In the genomic region with DNA sequence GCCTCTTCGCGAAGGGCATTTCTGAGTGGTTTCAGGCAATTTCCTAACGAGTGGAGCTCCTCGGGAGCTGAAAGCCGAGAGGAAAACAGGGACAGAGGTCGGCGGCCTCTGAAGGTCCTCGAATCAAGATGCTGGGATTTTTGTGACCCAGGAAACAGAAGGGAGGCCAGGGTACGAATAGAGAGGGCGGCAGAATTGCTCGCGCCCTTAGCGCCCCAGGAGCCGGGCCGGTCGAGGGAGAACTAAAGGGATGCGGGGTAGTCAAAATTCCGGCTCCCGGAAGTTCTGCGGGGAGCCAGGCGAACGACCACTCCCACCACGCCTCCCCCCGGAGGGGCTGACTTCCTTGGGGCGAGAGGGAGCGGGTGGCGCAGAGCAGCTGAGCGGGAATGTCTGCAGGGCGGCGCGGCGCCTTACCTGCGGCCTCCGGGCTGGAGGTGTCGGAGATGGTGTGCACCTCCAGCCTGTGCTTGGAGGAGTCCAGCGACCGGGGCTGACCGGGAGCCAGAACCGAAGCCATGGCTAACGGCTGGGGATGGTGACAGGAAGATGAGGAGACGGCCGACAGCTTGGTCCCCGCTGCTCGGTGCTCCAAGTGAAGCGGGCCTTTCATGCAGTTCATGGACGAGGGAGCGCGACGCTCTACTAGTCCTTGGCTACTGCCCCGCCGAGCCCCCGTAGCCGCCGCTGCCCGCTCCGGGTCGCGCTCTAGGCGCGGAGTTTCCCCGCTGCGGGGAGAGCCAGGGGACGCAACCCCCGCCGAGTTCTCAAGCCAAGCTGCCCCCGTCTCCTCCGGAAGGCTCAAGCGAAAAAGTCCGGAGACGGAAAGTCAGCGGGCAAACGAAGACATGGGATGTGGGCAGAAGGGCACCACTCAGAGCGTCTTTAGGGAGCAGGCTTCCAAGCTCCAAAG, we compare ENCODE assay signal across 8 cellular contexts. TPM values are rescaled to one million over a fixed set of nuclear protein-coding genes. Genes with fewer than 3 reads are reported as not detected.
DNase-seq lines count a peak whose midpoint lies in the region; ATAC-seq, FAIRE-seq and TF ChIP-seq lines count a peak whose summit lies in the region.

No MANE protein-coding gene starts in this region.

- peak overlapping the region; percentile 1; the same call in 1 of the 2 replicates for H4K8ac ChIP-seq in H1 (ENCODE audit: extremely low read depth, insufficient read depth, low read length)

- no peak overlapping the region for H2AFZ ChIP-seq in H1 (ENCODE audit: low read length)

- no peak for ATAC-seq in GM18907 (IDR thresholded peaks at IDR 0.05; ENCODE audit: unreplicated experiment)

- no peak for TF ChIP-seq POLR2A in H1 (IDR thresholded peaks at IDR 0.05; ENCODE audit: control extremely low read depth in 1 of 2, low read depth in 2 of 2, low read length in 2 of 2)

- no peak for TF ChIP-seq RAD21 in H1 (IDR thresholded peaks at IDR 0.05 in 1 of 2, conservative IDR thresholded peaks at IDR 0.05 in 1 of 2; ENCODE audit: low read depth in 2 of 2, low read length in 2 of 2)

- no peaks in the 10 kb centered on the region for H3K79me1 ChIP-seq in H1 (ENCODE audit: low read depth, low read length)

- peaks cover 33% of the 10 kb centered on the region for H3K4me1 Mint-ChIP-seq in neural crest cell

- peaks cover 0 to 5% (median 0%) of the 10 kb centered on the region in 4 experiments; a peak in 1 of 8 replicates for H3K36me3 ChIP-seq in H1 (ENCODE audit: control insufficient read depth in 2 of 4, insufficient read depth in 4 of 4, low read length in 3 of 4)

- no peak for FAIRE-seq in H1 (lab: Jason Lieb, UNC)

- H3K27me3 Mint-ChIP-seq in neural crest cell (ENCODE audit: low read depth), result peaks cover 100% of the 10 kb centered on the region

- no peaks in the 10 kb centered on the region for H3K36me3 Mint-ChIP-seq in neural crest cell (ENCODE audit: low read depth)

- TF ChIP-seq CTCF in H1 (IDR thresholded peaks at IDR 0.05; ENCODE audit: control extremely low read depth in 1 of 3, insufficient read depth in 1 of 3, low read depth in 1 of 3, low read length in 3 of 3), result no peak
- TF ChIP-seq CTCF in neural crest cell (conservative IDR thresholded peaks at IDR 0.05), result no peak

- no peak overlapping the region for H3K18ac ChIP-seq in H1 (ENCODE audit: extremely low read depth, low read length)

- H4K91ac ChIP-seq in H1 (replicated peaks; ENCODE audit: insufficient read length, low read length), result no peak overlapping the region

- H3K4me3 Mint-ChIP-seq in neural crest cell, result peak overlapping the region; percentile 87

- H2BK120ac ChIP-seq in H1 (replicated peaks; ENCODE audit: low read depth, low read length), result no peak overlapping the region

- no peak overlapping the region for H2AK5ac ChIP-seq in H1 (ENCODE audit: low read depth, low read length)

- H3K56ac ChIP-seq in H1 (replicated peaks; ENCODE audit: insufficient read length, low read depth, low read length), result no peak overlapping the region

- H4K20me1 ChIP-seq in H1 (replicated peaks in 1 of 2; ENCODE audit: control insufficient read depth in 1 of 2, insufficient read depth in 2 of 2, low read length in 2 of 2), result peaks cover 3 to 28% of the 10 kb centered on the region in 2 experiments

- DNase-seq in D341Med (ENCODE audit: low spot score) (peak; percentile 60), NCI-H82 treated with DMSO at 0.1 percent for 48 hours (lab: John Stamatoyannopoulos, UW; ENCODE audit: unreplicated experiment) (peak; percentile 10), H1 (ENCODE audit: low read depth in 1 of 2, low spot score in 2 of 2) (peak in 1 of 2 experiments; percentile 78), neural crest cell (ENCODE audit: low read depth, low spot score) (no peak), KG1 (lab: John Stamatoyannopoulos, UW) (no peak), HPDE6-E6E7 (ENCODE audit: extremely low spot score) (no peak)
- DNase-seq in stimulated activated CD4-positive, alpha-beta T cell treated with anti-CD3 and anti-CD28 coated beads, Interleukin-4, amount 100 ng/mL, for 24 hours, result no peak

- no peaks in the 10 kb centered on the region for H3K9me3 Mint-ChIP-seq in neural crest cell

- no peak for TF ChIP-seq EP300 in H1 (IDR thresholded peaks at IDR 0.05; ENCODE audit: borderline replicate concordance in 1 of 2, low read depth in 2 of 2, low read length in 2 of 2)

- peaks cover 10% of the 10 kb centered on the region; the same call in 1 of the 2 replicates for H3K23me2 ChIP-seq in H1 (ENCODE audit: low read depth, low read length)

- H3K14ac ChIP-seq in H1 (ENCODE audit: insufficient read length), result no peak overlapping the region

- peaks cover 4 to 33% (median 26%) of the 10 kb centered on the region in 4 experiments for H3K4me1 ChIP-seq in H1 (replicated peaks in 1 of 4; ENCODE audit: control insufficient read depth in 3 of 4, insufficient read depth in 4 of 4, low read length in 3 of 4)

- no peak overlapping the region for H4K5ac ChIP-seq in H1 (ENCODE audit: insufficient read length, low read depth, low read length)

- no peak overlapping the region for H3K27ac ChIP-seq in H1 (ENCODE audit: low read depth, low read length)

- H2BK12ac ChIP-seq in H1 (ENCODE audit: low read depth, low read length), result peak overlapping the region; percentile 50; the same call in 1 of the 2 replicates

- H3K9me3 ChIP-seq in H1 (ENCODE audit: insufficient read depth in 2 of 2, low read depth in 1 of 2, low read length in 1 of 2), result no peaks in the 10 kb centered on the region

- WGBS in H1 (ENCODE audit: extremely low coverage in 1 of 2, insufficient coverage in 1 of 2, insufficient read length in 1 of 2, insufficient replicate concordance in 2 of 2, low coverage in 1 of 2, low lambda C conversion rate in 2 of 2, missing lambda C conversion rate in 1 of 2), 2 experiments, result 2% methylated on average over 51 of the region's 73 CpGs; no CpG with 5 or more reads in 1 of the 2 experiments

- peak overlapping the region; percentile 14 to 53 (median 35); a peak in 7 of 8 replicates for H3K4me3 ChIP-seq in H1 (ENCODE audit: extremely low read depth in 1 of 4, insufficient read depth in 2 of 4, low read depth in 3 of 4, low read length in 4 of 4)

- H3K27me3 ChIP-seq in H1 (replicated peaks in 1 of 4; ENCODE audit: control insufficient read depth in 3 of 4, extremely low read depth in 1 of 4, insufficient read depth in 3 of 4, low read length in 3 of 4), result peaks cover 89 to 98% (median 94%) of the 10 kb centered on the region in 4 experiments

- no peak overlapping the region for H3K4ac ChIP-seq in H1 (replicated peaks; ENCODE audit: insufficient read length, low read depth, low read length)

- H3K4me2 ChIP-seq in H1 (ENCODE audit: insufficient read depth in 1 of 2, low read depth in 2 of 2, low read length in 2 of 2), result peak overlapping the region; percentile 90 to 92

- H3K79me2 ChIP-seq in H1 (ENCODE audit: control insufficient read depth in 1 of 2, insufficient read depth in 2 of 2, low read length in 2 of 2), result no peaks in the 10 kb centered on the region

- no peak overlapping the region for H3K27ac Mint-ChIP-seq in neural crest cell (ENCODE audit: unreplicated experiment)

- no peak overlapping the region for H3K23ac ChIP-seq in H1 (ENCODE audit: insufficient read length)

- POLR2A ChIA-PET in H1 (lab: Charles Lee; ENCODE audit: partially characterized antibody), result interaction anchor here (0.9 to 2.0 kb wide), 4 partner anchors 10 to 15 kb away, joined by 3 to 7 read pairs (median 4); no protein-coding TSS in a partner anchor

- H2BK5ac ChIP-seq in H1 (ENCODE audit: low read depth, low read length), result no peak overlapping the region

- H3K9ac ChIP-seq in H1 (replicated peaks in 1 of 4; ENCODE audit: extremely low read depth in 1 of 4, low read depth in 3 of 4, low read length in 3 of 4), result no peak overlapping the region

- H2BK20ac ChIP-seq in H1 (ENCODE audit: low read length), result no peak overlapping the region

- no peak overlapping the region for H2BK15ac ChIP-seq in H1 (ENCODE audit: low read length)

- CTCF ChIA-PET in H1 (lab: Charles Lee; ENCODE audit: partially characterized antibody), result interaction anchor here (0.6 to 3.5 kb wide), 8 partner anchors 12 to 624 kb away, joined by 3 to 17 read pairs (median 4); no protein-coding TSS in a partner anchor

TF ChIP-seq in H1, 55 proteins besides CTCF, POLR2A, EP300 and RAD21 (continues in another document):
- TF ChIP-seq CBX8 (IDR thresholded peaks at IDR 0.05; ENCODE audit: borderline replicate concordance, low read depth, low read length) (peak; percentile 76; the same call in 1 of the 2 replicates), TAF7 (optimal IDR thresholded peaks at IDR 0.05; ENCODE audit: borderline replicate concordance, low read depth, low read length) (no peak), SP4 (IDR thresholded peaks at IDR 0.05; ENCODE audit: low read length) (no peak)

RNA-seq across cellular contexts. Expression of a gene that starts 0.8 kb away (rescaled TPM):
- total RNA-seq in H1 (2021; fragmentation: NEBNext Ultra II Directional; extraction: Animal tissue kit (Norgen Biotek cat#: 25700)), result 0.44 and 0.67 TPM in 2 replicates
- polyA plus RNA-seq in H1 (2011; rRNA removed), result 0.09 and 0.31 TPM in 2 replicates
- polyA plus RNA-seq in H1 (2011; cell fraction: cytosol; rRNA removed), result 0.08 TPM
- 0.13 TPM for polyA plus RNA-seq in H1 (2011; cell fraction: nucleus; rRNA removed)
- polyA plus RNA-seq in H1 (2012, experiment 1 of 2), result 0.14 to 0.50 TPM (median 0.25 TPM) in 4 replicates
- polyA plus RNA-seq in H1 (2012, experiment 2 of 2), result 0.26 TPM
- polyA plus RNA-seq in H1 (2013, experiment 1 of 2), result 0.85 TPM
- 0.64 TPM for polyA plus RNA-seq in H1 (2013, experiment 2 of 2)
- not detected in 2 replicates for polyA minus RNA-seq in H1 (2011; rRNA and poly(A)+ RNA removed)
- not detected for polyA minus RNA-seq in H1 (2011; cell fraction: cytosol; rRNA and poly(A)+ RNA removed)
- polyA minus RNA-seq in H1 (2011; cell fraction: nucleus; rRNA and poly(A)+ RNA removed), result 0.40 TPM
- total RNA-seq in neural crest cell, result 0.58 and 0.77 TPM in 2 replicates

Comparison
In these comparisons a context has a peak if more than half of its experiments do, and no peak if none do; other contexts are left out.
1. DNase-seq: peak in D341Med (single experiment) and NCI-H82 treated with DMSO at 0.1 percent for 48 hours (single experiment); none in neural crest cell (single experiment), stimulated activated CD4-positive, alpha-beta T cell treated with anti-CD3 and anti-CD28 coated beads, Interleukin-4, amount 100 ng/mL, for 24 hours (single experiment), KG1 (single experiment) and HPDE6-E6E7 (single experiment).